17 cellular contexts compared by ENCODE assay signal in genomic region chr7:1677206-1678069, GRCh38. TPM values are rescaled to one million over a fixed set of nuclear protein-coding genes. Genes with fewer than 3 reads are reported as not detected.
DNase-seq lines count a peak whose midpoint lies in the region; ATAC-seq and TF ChIP-seq lines count a peak whose summit lies in the region.
"Had no signal": no experiment of that assay in that cellular context is flagged by ENCODE, and none has a peak within 500 bp of the region (broad histone marks: within the 10 kb centered on the region; RNA-seq: fewer than 3 reads in every experiment).

No MANE protein-coding gene starts in this region.

- no peaks in the 10 kb centered on the region for H3K36me3 Mint-ChIP-seq in activated T-helper 1 cell treated with anti-CD3 and anti-CD28 coated beads, Interleukin-12 subunit alpha, Interleukin-12 subunit beta, Interleukin-2, Interleukin-4 antibody, amounts not matched to agents 30 ng/mL and 10 ng/mL and 1 ng/mL, durations not matched to agents 14 hours and 24 hours and 36 hours (ENCODE audit: low read depth)
- H3K36me3 Mint-ChIP-seq: natural killer cell had no signal

- intact Hi-C loops in sciatic nerve (cut with DNase I) = no loop called here
- intact Hi-C loops in activated T-helper 1 cell treated with anti-CD3 and anti-CD28 coated beads, Interleukin-12 subunit alpha, Interleukin-12 subunit beta, Interleukin-2, Interleukin-4 antibody, amounts not matched to agents 30 ng/mL and 10 ng/mL and 1 ng/mL, durations not matched to agents 14 hours and 24 hours and 36 hours (cut with micrococcal nuclease) = no loop called here

- no peaks in the 10 kb centered on the region for H3K9me3 Mint-ChIP-seq in activated T-helper 1 cell treated with anti-CD3 and anti-CD28 coated beads, Interleukin-12 subunit alpha, Interleukin-12 subunit beta, Interleukin-2, Interleukin-4 antibody, amounts not matched to agents 30 ng/mL and 10 ng/mL and 1 ng/mL, durations not matched to agents 14 hours and 24 hours and 36 hours

- no peaks in the 10 kb centered on the region for H3K4me1 Mint-ChIP-seq in activated T-helper 1 cell treated with anti-CD3 and anti-CD28 coated beads, Interleukin-12 subunit alpha, Interleukin-12 subunit beta, Interleukin-2, Interleukin-4 antibody, amounts not matched to agents 30 ng/mL and 10 ng/mL and 1 ng/mL, durations not matched to agents 14 hours and 24 hours and 36 hours (ENCODE audit: low read depth)
- H3K4me1 Mint-ChIP-seq: natural killer cell had no signal

- H3K27ac ChIP-seq in BLaER1 = no peak overlapping the region
- H3K27ac ChIP-seq in coronary artery = no peak overlapping the region
- H3K27ac ChIP-seq: suprapubic skin had no signal

- no peaks in the 10 kb centered on the region for H3K36me3 ChIP-seq in BLaER1
- H3K36me3 ChIP-seq: suprapubic skin had no signal

- H4K20me1 ChIP-seq in BLaER1 = peaks cover 74% of the 10 kb centered on the region

- DNase-seq in D341Med (ENCODE audit: low spot score) (peak; percentile 24), coronary artery (ENCODE audit: low spot score) (peak; percentile 46), sciatic nerve (ENCODE audit: low spot score) (peak; percentile 45), NCI-H524 treated with DMSO at 0.1 percent for 48 hours (lab: John Stamatoyannopoulos, UW) (no peak), NCI-H1417 treated with DMSO at 0.1 percent for 48 hours (lab: John Stamatoyannopoulos, UW) (no peak)
- no peak for DNase-seq in activated T-helper 1 cell treated with anti-CD3 and anti-CD28 coated beads, Interleukin-12 subunit alpha, Interleukin-12 subunit beta, Interleukin-2, Interleukin-4 antibody, amounts not matched to agents 30 ng/mL and 10 ng/mL and 1 ng/mL, durations not matched to agents 14 hours and 24 hours and 36 hours (ENCODE audit: low spot score)
- DNase-seq: activated gamma-delta T cell, DMS53, GF-D8, KG1, NCI-H146, NCI-H69, T1000 had no signal

- peaks cover 2% of the 10 kb centered on the region for H3K27me3 Mint-ChIP-seq in activated T-helper 1 cell treated with anti-CD3 and anti-CD28 coated beads, Interleukin-12 subunit alpha, Interleukin-12 subunit beta, Interleukin-2, Interleukin-4 antibody, amounts not matched to agents 30 ng/mL and 10 ng/mL and 1 ng/mL, durations not matched to agents 14 hours and 24 hours and 36 hours (ENCODE audit: insufficient read depth)

- H3K4me1 ChIP-seq in BLaER1 = peaks cover 66% of the 10 kb centered on the region
- H3K4me1 ChIP-seq: suprapubic skin had no signal

- H3K9me3 ChIP-seq in BLaER1 = peaks cover 5% of the 10 kb centered on the region
- H3K9me3 ChIP-seq: suprapubic skin had no signal

- H3K27ac Mint-ChIP-seq in activated T-helper 1 cell treated with anti-CD3 and anti-CD28 coated beads, Interleukin-12 subunit alpha, Interleukin-12 subunit beta, Interleukin-2, Interleukin-4 antibody, amounts not matched to agents 30 ng/mL and 10 ng/mL and 1 ng/mL, durations not matched to agents 14 hours and 24 hours and 36 hours = no peak overlapping the region
- H3K27ac Mint-ChIP-seq: mesothelial cell of epicardium, natural killer cell had no signal

- TF ChIP-seq CTCF in coronary artery (IDR thresholded peaks at IDR 0.05) = no peak

- peak overlapping the region; percentile 29; the same call in 1 of the 2 replicates for H3K4me3 ChIP-seq in BLaER1
- no peak overlapping the region for H3K4me3 ChIP-seq in coronary artery
- H3K4me3 ChIP-seq: suprapubic skin had no signal

- no peak overlapping the region for H3K9ac ChIP-seq in BLaER1

- H3K4me2 ChIP-seq in BLaER1 = peak overlapping the region; percentile 86

- H3K27me3 ChIP-seq in BLaER1 = peaks cover 38% of the 10 kb centered on the region

- no peak for ATAC-seq in sciatic nerve
- ATAC-seq: natural killer cell had no signal

- H3K4me3 Mint-ChIP-seq in activated T-helper 1 cell treated with anti-CD3 and anti-CD28 coated beads, Interleukin-12 subunit alpha, Interleukin-12 subunit beta, Interleukin-2, Interleukin-4 antibody, amounts not matched to agents 30 ng/mL and 10 ng/mL and 1 ng/mL, durations not matched to agents 14 hours and 24 hours and 36 hours = no peak overlapping the region
- H3K4me3 Mint-ChIP-seq: mesothelial cell of epicardium, natural killer cell had no signal

RNA-seq across cellular contexts. Expression of gene ELFN1, which starts 7.4 kb away (rescaled TPM):
- total RNA-seq in sciatic nerve = 2.4 TPM
- total RNA-seq in activated T-helper 1 cell treated with anti-CD3 and anti-CD28 coated beads, Interleukin-12 subunit alpha, Interleukin-12 subunit beta, Interleukin-2, Interleukin-4 antibody, amounts not matched to agents 30 ng/mL and 10 ng/mL and 1 ng/mL, durations not matched to agents 14 hours and 24 hours and 36 hours = 0.05 TPM in 1 of 2 replicates, not detected in the other

Comparison
In these comparisons a context has a peak if more than half of its experiments do, and no peak if none do; other contexts are left out.
1. DNase-seq: peak in D341Med (single experiment), coronary artery (single experiment) and sciatic nerve (single experiment); none in NCI-H524 treated with DMSO at 0.1 percent for 48 hours (single experiment), NCI-H1417 treated with DMSO at 0.1 percent for 48 hours (single experiment) and activated T-helper 1 cell treated with anti-CD3 and anti-CD28 coated beads, Interleukin-12 subunit alpha, Interleukin-12 subunit beta, Interleukin-2, Interleukin-4 antibody, amounts not matched to agents 30 ng/mL and 10 ng/mL and 1 ng/mL, durations not matched to agents 14 hours and 24 hours and 36 hours (single experiment).